Comparison of ENCODE assay signal across 13 cellular contexts in the genomic region with DNA sequence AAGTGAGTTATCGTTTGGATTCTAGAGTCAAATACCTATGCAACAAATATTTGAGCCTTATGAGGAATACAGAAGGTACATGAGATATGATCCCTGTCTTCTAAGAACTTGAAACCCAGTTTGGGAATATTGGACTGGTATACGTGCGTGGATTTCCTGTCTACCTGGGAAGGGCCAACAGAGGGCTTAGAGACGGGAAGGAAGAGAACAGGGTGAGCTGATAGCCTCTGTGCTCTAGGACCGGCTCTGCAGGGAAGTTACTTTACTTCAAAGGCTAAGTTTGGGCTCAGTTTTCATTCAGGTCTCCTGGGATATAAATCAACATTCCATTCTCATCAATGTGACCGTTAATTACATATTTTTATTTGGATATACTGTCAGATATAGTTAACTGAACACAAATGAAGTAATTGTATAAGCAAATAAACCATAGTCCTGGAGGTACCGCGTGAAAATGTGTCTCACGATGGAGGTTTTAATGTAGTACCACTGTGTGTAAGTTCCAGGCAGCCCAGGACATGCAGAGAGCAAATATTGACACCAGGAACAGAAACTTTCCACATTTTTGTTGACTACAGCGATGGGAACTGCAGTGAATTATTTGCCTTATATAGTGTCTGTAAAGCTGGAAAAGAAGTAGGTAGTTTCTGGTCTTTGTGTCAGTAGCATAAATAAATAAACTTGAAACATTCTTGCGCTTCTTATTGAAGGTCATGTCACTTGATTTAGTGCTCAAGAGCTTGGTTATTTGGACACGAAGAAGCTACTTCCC. TPM values are rescaled to one million over a fixed set of nuclear protein-coding genes. Genes with fewer than 3 reads are reported as not detected.
DNase-seq lines count a peak whose midpoint lies in the region; ATAC-seq and TF ChIP-seq lines count a peak whose summit lies in the region.
"Had no signal": no experiment of that assay in that cellular context is flagged by ENCODE, and none has a peak within 500 bp of the region (broad histone marks: within the 10 kb centered on the region; RNA-seq: fewer than 3 reads in every experiment).

No MANE protein-coding gene starts in this region.

- H3K27ac Mint-ChIP-seq in activated T-helper 1 cell treated with anti-CD3 and anti-CD28 coated beads, Interleukin-12 subunit alpha, Interleukin-12 subunit beta, Interleukin-2, Interleukin-4 antibody, amounts not matched to agents 30 ng/mL and 10 ng/mL and 1 ng/mL, durations not matched to agents 14 hours and 24 hours and 36 hours, result no peak overlapping the region

- peaks cover 13% of the 10 kb centered on the region for H3K79me2 ChIP-seq in smooth muscle cell (ENCODE audit: low read depth)

- no peak overlapping the region for H3K4me3 ChIP-seq in smooth muscle cell

- intact Hi-C loops in left colon (cut with DNase I, micrococcal nuclease), result no loop called here
- intact Hi-C loops in activated T-helper 1 cell treated with anti-CD3 and anti-CD28 coated beads, Interleukin-12 subunit alpha, Interleukin-12 subunit beta, Interleukin-2, Interleukin-4 antibody, amounts not matched to agents 30 ng/mL and 10 ng/mL and 1 ng/mL, durations not matched to agents 14 hours and 24 hours and 36 hours (cut with micrococcal nuclease), result no loop called here

- peak overlapping the region; percentile 73 for H3K27ac ChIP-seq in VCaP
- peak overlapping the region; percentile 27 for H3K27ac ChIP-seq in smooth muscle cell (ENCODE audit: low read depth)

- no peaks in the 10 kb centered on the region for H3K9me3 Mint-ChIP-seq in activated T-helper 1 cell treated with anti-CD3 and anti-CD28 coated beads, Interleukin-12 subunit alpha, Interleukin-12 subunit beta, Interleukin-2, Interleukin-4 antibody, amounts not matched to agents 30 ng/mL and 10 ng/mL and 1 ng/mL, durations not matched to agents 14 hours and 24 hours and 36 hours
- H3K9me3 Mint-ChIP-seq: CD4-positive, CD25-positive, alpha-beta regulatory T cell; naive thymus-derived CD8-positive, alpha-beta T cell had no signal

- H3K36me3 Mint-ChIP-seq in activated T-helper 1 cell treated with anti-CD3 and anti-CD28 coated beads, Interleukin-12 subunit alpha, Interleukin-12 subunit beta, Interleukin-2, Interleukin-4 antibody, amounts not matched to agents 30 ng/mL and 10 ng/mL and 1 ng/mL, durations not matched to agents 14 hours and 24 hours and 36 hours (ENCODE audit: low read depth), result peaks cover 21% of the 10 kb centered on the region

- H3K9ac ChIP-seq in smooth muscle cell (ENCODE audit: low read depth), result no peak overlapping the region

- no peak for TF ChIP-seq CTCF in VCaP (conservative IDR thresholded peaks at IDR 0.05)
- TF ChIP-seq CTCF in smooth muscle cell (IDR thresholded peaks at IDR 0.05; ENCODE audit: borderline replicate concordance, insufficient read depth, poor library complexity, severe bottlenecking), result no peak

- WGBS in smooth muscle cell (ENCODE audit: low lambda C conversion rate), result 85% methylated on average over 12 of the region's 12 CpGs

- no peak overlapping the region for H2AFZ ChIP-seq in smooth muscle cell (ENCODE audit: low read depth)

- H3K4me1 ChIP-seq in smooth muscle cell (ENCODE audit: low read depth), result no peaks in the 10 kb centered on the region

- H4K20me1 ChIP-seq in smooth muscle cell (ENCODE audit: low read depth), result peaks cover 30% of the 10 kb centered on the region

- peaks cover 57% of the 10 kb centered on the region for H3K4me1 Mint-ChIP-seq in activated T-helper 1 cell treated with anti-CD3 and anti-CD28 coated beads, Interleukin-12 subunit alpha, Interleukin-12 subunit beta, Interleukin-2, Interleukin-4 antibody, amounts not matched to agents 30 ng/mL and 10 ng/mL and 1 ng/mL, durations not matched to agents 14 hours and 24 hours and 36 hours (ENCODE audit: low read depth)

- H3K4me2 ChIP-seq in smooth muscle cell, result no peak overlapping the region

- H3K27me3 ChIP-seq in smooth muscle cell (ENCODE audit: low read depth), result no peaks in the 10 kb centered on the region

- no peaks in the 10 kb centered on the region for H3K9me3 ChIP-seq in smooth muscle cell (replicated peaks; ENCODE audit: low read depth)

- DNase-seq in EH (ENCODE audit: low read depth) (peak; percentile 38), left colon (no peak), smooth muscle cell (lab: John Stamatoyannopoulos, UW; ENCODE audit: unreplicated experiment) (no peak), NCI-H1048 (lab: John Stamatoyannopoulos, UW) (no peak), A172 (ENCODE audit: low spot score) (no peak), NCI-H1092 (lab: John Stamatoyannopoulos, UW) (no peak)
- no peak for DNase-seq in activated T-helper 1 cell treated with anti-CD3 and anti-CD28 coated beads, Interleukin-12 subunit alpha, Interleukin-12 subunit beta, Interleukin-2, Interleukin-4 antibody, amounts not matched to agents 30 ng/mL and 10 ng/mL and 1 ng/mL, durations not matched to agents 14 hours and 24 hours and 36 hours (ENCODE audit: low spot score)
- DNase-seq: activated T-cell treated with anti-CD3 and anti-CD28 coated beads for 4 hours; anterior cingulate cortex; CD4-positive, CD25-positive, alpha-beta regulatory T cell; naive thymus-derived CD8-positive, alpha-beta T cell; NCI-H446 had no signal

- H3K36me3 ChIP-seq in smooth muscle cell (ENCODE audit: low read depth), result no peaks in the 10 kb centered on the region

- H3K27me3 Mint-ChIP-seq in activated T-helper 1 cell treated with anti-CD3 and anti-CD28 coated beads, Interleukin-12 subunit alpha, Interleukin-12 subunit beta, Interleukin-2, Interleukin-4 antibody, amounts not matched to agents 30 ng/mL and 10 ng/mL and 1 ng/mL, durations not matched to agents 14 hours and 24 hours and 36 hours (ENCODE audit: insufficient read depth), result no peaks in the 10 kb centered on the region
- H3K27me3 Mint-ChIP-seq: CD4-positive, CD25-positive, alpha-beta regulatory T cell; naive thymus-derived CD8-positive, alpha-beta T cell had no signal

- H3K4me3 Mint-ChIP-seq in activated T-helper 1 cell treated with anti-CD3 and anti-CD28 coated beads, Interleukin-12 subunit alpha, Interleukin-12 subunit beta, Interleukin-2, Interleukin-4 antibody, amounts not matched to agents 30 ng/mL and 10 ng/mL and 1 ng/mL, durations not matched to agents 14 hours and 24 hours and 36 hours, result no peak overlapping the region
- H3K4me3 Mint-ChIP-seq: CD4-positive, CD25-positive, alpha-beta regulatory T cell had no signal

- peaks cover 5% of the 10 kb centered on the region for H3F3A ChIP-seq in smooth muscle cell (ENCODE audit: low read depth)

- ATAC-seq in left colon, result peak; percentile 45
- ATAC-seq: naive thymus-derived CD8-positive, alpha-beta T cell had no signal

RNA-seq across cellular contexts. Expression of a gene that starts 8.6 kb away (rescaled TPM):
- total RNA-seq in left colon, result 10 to 100 TPM; 11.5 to 12.6 TPM
- 7.5 and 10.1 TPM in 2 replicates for total RNA-seq in smooth muscle cell
- 15.0 and 19.7 TPM in 2 replicates for polyA plus RNA-seq in smooth muscle cell
- total RNA-seq in A172 (2014; rRNA removed; shearing (Covaris generic)), result 9.8 and 17.3 TPM in 2 replicates
- 9.9 and 10.6 TPM in 2 replicates for total RNA-seq in activated T-helper 1 cell treated with anti-CD3 and anti-CD28 coated beads, Interleukin-12 subunit alpha, Interleukin-12 subunit beta, Interleukin-2, Interleukin-4 antibody, amounts not matched to agents 30 ng/mL and 10 ng/mL and 1 ng/mL, durations not matched to agents 14 hours and 24 hours and 36 hours

RNA-seq across cellular contexts. Expression of a gene that starts 57.4 kb away (rescaled TPM):
- 100 to 1,000 TPM in 1 of 2 donors, 10 to 100 TPM in 1; 90.4 to 105 TPM for total RNA-seq in left colon
- total RNA-seq in smooth muscle cell, result 85.8 and 96.1 TPM in 2 replicates
- 112 and 146 TPM in 2 replicates for polyA plus RNA-seq in smooth muscle cell
- total RNA-seq in A172 (2014; rRNA removed; shearing (Covaris generic)), result 228 and 229 TPM in 2 replicates
- total RNA-seq in activated T-helper 1 cell treated with anti-CD3 and anti-CD28 coated beads, Interleukin-12 subunit alpha, Interleukin-12 subunit beta, Interleukin-2, Interleukin-4 antibody, amounts not matched to agents 30 ng/mL and 10 ng/mL and 1 ng/mL, durations not matched to agents 14 hours and 24 hours and 36 hours, result 269 and 270 TPM in 2 replicates
